Comparison of ENCODE assay signal across 1 cellular context in the genomic region with DNA sequence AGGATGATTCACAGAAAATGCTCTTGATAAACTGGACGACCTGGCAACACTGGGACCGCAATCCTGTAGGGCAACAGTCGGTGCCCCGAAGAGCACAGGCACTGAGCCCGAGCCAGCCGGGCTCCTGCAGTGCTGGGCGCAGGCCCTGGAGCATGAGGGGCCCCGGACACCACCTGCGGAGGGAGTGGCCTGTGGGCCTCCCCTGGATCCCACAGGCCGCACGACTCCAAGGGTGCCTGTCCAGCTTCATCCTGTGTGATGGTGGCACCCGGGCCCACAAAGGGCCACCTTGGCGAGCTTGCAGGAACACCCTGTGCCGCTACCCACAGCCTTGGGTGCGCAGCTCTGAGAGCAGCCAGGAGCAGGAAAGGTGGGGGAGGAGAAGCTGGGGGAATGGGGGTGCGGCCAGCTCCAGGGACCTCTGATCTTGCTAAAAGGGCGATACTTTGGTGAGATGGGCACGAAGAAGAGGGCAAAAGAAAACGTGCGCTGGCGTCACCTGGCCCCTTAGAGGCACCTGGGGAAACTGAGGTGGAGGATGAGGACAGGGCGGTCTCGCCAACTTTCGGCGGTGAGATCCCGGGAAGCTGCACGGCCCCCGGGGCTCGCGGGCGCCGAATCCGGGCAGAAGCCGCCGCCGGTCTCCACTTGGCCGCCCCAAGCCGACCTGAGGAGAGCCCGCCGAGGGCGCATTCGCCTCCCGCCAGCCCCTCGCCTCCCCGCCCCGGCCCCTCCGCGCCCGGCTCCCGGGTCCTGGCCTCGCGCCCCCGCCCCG.
TF ChIP-seq lines count a peak whose summit lies in the region.

No MANE protein-coding gene starts in this region.

TF ChIP-seq in IMR-90, 13 proteins besides CTCF, POLR2A, EP300 and RAD21:
- no peak for TF ChIP-seq FOS (IDR thresholded peaks at IDR 0.05; ENCODE audit: low read depth, low read length)
- no peak for TF ChIP-seq CEBPB (IDR thresholded peaks at IDR 0.05; ENCODE audit: low read depth, low read length)
- TF ChIP-seq, protein P1, sequence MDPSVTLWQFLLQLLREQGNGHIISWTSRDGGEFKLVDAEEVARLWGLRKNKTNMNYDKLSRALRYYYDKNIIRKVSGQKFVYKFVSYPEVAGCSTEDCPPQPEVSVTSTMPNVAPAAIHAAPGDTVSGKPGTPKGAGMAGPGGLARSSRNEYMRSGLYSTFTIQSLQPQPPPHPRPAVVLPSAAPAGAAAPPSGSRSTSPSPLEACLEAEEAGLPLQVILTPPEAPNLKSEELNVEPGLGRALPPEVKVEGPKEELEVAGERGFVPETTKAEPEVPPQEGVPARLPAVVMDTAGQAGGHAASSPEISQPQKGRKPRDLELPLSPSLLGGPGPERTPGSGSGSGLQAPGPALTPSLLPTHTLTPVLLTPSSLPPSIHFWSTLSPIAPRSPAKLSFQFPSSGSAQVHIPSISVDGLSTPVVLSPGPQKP (IDR thresholded peaks at IDR 0.05; ENCODE audit: borderline replicate concordance, low read depth, low read length): no peak
- TF ChIP-seq, protein P2, sequence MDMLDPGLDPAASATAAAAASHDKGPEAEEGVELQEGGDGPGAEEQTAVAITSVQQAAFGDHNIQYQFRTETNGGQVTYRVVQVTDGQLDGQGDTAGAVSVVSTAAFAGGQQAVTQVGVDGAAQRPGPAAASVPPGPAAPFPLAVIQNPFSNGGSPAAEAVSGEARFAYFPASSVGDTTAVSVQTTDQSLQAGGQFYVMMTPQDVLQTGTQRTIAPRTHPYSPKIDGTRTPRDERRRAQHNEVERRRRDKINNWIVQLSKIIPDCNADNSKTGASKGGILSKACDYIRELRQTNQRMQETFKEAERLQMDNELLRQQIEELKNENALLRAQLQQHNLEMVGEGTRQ (IDR thresholded peaks at IDR 0.05; ENCODE audit: low read depth, low read length): no peak
- TF ChIP-seq NFE2L2 (IDR thresholded peaks at IDR 0.05; ENCODE audit: low read depth, low read length): no peak
- TF ChIP-seq BHLHE40 (IDR thresholded peaks at IDR 0.05; ENCODE audit: low read depth, low read length): no peak
- TF ChIP-seq RCOR1 (IDR thresholded peaks at IDR 0.05; ENCODE audit: insufficient replicate concordance, low read length): no peak
- TF ChIP-seq SMC3 (IDR thresholded peaks at IDR 0.05; ENCODE audit: low read depth, low read length): no peak
- no peak for TF ChIP-seq MXI1 (IDR thresholded peaks at IDR 0.05; ENCODE audit: borderline replicate concordance, low read depth, low read length)
- TF ChIP-seq RFX5 (IDR thresholded peaks at IDR 0.05; ENCODE audit: low read depth, low read length): no peak
- no peak for TF ChIP-seq MAFK (IDR thresholded peaks at IDR 0.05; ENCODE audit: low read depth, low read length)
TF ChIP-seq in IMR-90: peak in this region for 0.
